Comparison of ENCODE assay signal across 18 cellular contexts in genomic region chr1:64829411-64830033, GRCh38.
DNase-seq lines count a peak whose midpoint lies in the region; ATAC-seq and TF ChIP-seq lines count a peak whose summit lies in the region.
"Had no signal": no experiment of that assay in that cellular context is flagged by ENCODE, and none has a peak within 500 bp of the region (broad histone marks: within the 10 kb centered on the region; RNA-seq: fewer than 3 reads in every experiment).

No MANE protein-coding gene starts in this region.

- no peak for DNase-seq in activated CD4-positive, alpha-beta T cell treated with anti-CD3 and anti-CD28 coated beads, Interleukin-2, amount 10 ng/mL, durations not matched to agents 7 days and 5 days
- DNase-seq in activated CD4-positive, alpha-beta T cell treated with anti-CD3 and anti-CD28 coated beads, Interleukin-2, amount 50 U/mL, for 48 hours: no peak
- no peak for DNase-seq in naive thymus-derived CD8-positive, alpha-beta T cell
- no peak for DNase-seq in GF-D8 (lab: John Stamatoyannopoulos, UW)
- DNase-seq: mucosa of descending colon, NCI-H187 treated with DMSO at 0.1 percent for 48 hours, NCI-H526, upper lobe of right lung had no signal

- H3K27me3 ChIP-seq in Loucy (ENCODE audit: insufficient read depth, low read length, poor library complexity, severe bottlenecking) (no peaks in the 10 kb centered on the region), ectodermal cell (ENCODE audit: control insufficient read depth, insufficient read depth, low read length, poor library complexity, severe bottlenecking) (no peaks in the 10 kb centered on the region)
- H3K27me3 ChIP-seq: ascending aorta, upper lobe of right lung had no signal

- H3K9me3 Mint-ChIP-seq in activated CD4-positive, alpha-beta T cell treated with anti-CD3 and anti-CD28 coated beads, Interleukin-2, amount 10 ng/mL, durations not matched to agents 7 days and 5 days: no peaks in the 10 kb centered on the region
- H3K9me3 Mint-ChIP-seq in naive thymus-derived CD8-positive, alpha-beta T cell: no peaks in the 10 kb centered on the region

- H3K9me3 ChIP-seq in Loucy (ENCODE audit: insufficient read depth, low read depth, low read length): no peaks in the 10 kb centered on the region
- no peaks in the 10 kb centered on the region for H3K9me3 ChIP-seq in ectodermal cell (ENCODE audit: control insufficient read depth, low read length)
- H3K9me3 ChIP-seq: A549, ascending aorta, HAP-1, mucosa of descending colon, upper lobe of right lung had no signal

- peaks cover 37% of the 10 kb centered on the region for H3K36me3 ChIP-seq in Loucy (ENCODE audit: insufficient read depth, low read length)
- H3K36me3 ChIP-seq in ectodermal cell (ENCODE audit: control insufficient read depth, insufficient read depth, low read length): peaks cover 4% of the 10 kb centered on the region

- H3K4me2 ChIP-seq in Loucy (ENCODE audit: low read depth, low read length, poor library complexity, severe bottlenecking): peak overlapping the region; percentile 16
- H3K4me2 ChIP-seq: A549 had no signal

- no peak overlapping the region for H2AFZ ChIP-seq in Loucy (ENCODE audit: low read length)
- H2AFZ ChIP-seq: parathyroid adenoma had no signal

- H4K20me1 ChIP-seq in Loucy (ENCODE audit: insufficient read depth, low read length, poor library complexity, severe bottlenecking): no peaks in the 10 kb centered on the region

- H3K36me3 Mint-ChIP-seq in activated CD4-positive, alpha-beta T cell treated with anti-CD3 and anti-CD28 coated beads, Interleukin-2, amount 10 ng/mL, durations not matched to agents 7 days and 5 days (ENCODE audit: low read depth): peaks cover 31% of the 10 kb centered on the region
- H3K36me3 Mint-ChIP-seq in naive thymus-derived CD8-positive, alpha-beta T cell: peaks cover 0 to 30% (median 4%) of the 10 kb centered on the region in 3 donors

- no peak for TF ChIP-seq CTCF in Loucy (conservative IDR thresholded peaks at IDR 0.05; ENCODE audit: low read length)

- peak; percentile 37 to 51 for ATAC-seq in naive thymus-derived CD8-positive, alpha-beta T cell
- ATAC-seq in GM19328 (IDR thresholded peaks at IDR 0.05; ENCODE audit: unreplicated experiment): no peak
- no peak for ATAC-seq in HG03571 (IDR thresholded peaks at IDR 0.05; ENCODE audit: unreplicated experiment)
- ATAC-seq: A549, GM12878, Panc1, upper lobe of right lung had no signal

- no peaks in the 10 kb centered on the region for H3K9me2 ChIP-seq in Loucy (replicated peaks; ENCODE audit: low read depth, low read length)

- no peak overlapping the region for H3K4me3 Mint-ChIP-seq in activated CD4-positive, alpha-beta T cell treated with anti-CD3 and anti-CD28 coated beads, Interleukin-2, amount 10 ng/mL, durations not matched to agents 7 days and 5 days
- H3K4me3 Mint-ChIP-seq in naive thymus-derived CD8-positive, alpha-beta T cell: peak overlapping the region in 4 of 10 donors; percentile 7 to 25 (median 19)

- CTCF ChIA-PET in activated CD4-positive, alpha-beta T cell treated with anti-CD3 and anti-CD28 coated beads, Interleukin-2, amount 10 ng/mL, durations not matched to agents 7 days and 5 days (lab: Charles Lee): interaction anchor here (0.9 to 1.7 kb wide), 2 partner anchors 10 to 16 kb away, joined by 3 to 5 read pairs; no protein-coding TSS in a partner anchor

- H3F3A ChIP-seq in Loucy (ENCODE audit: low read depth): 0 out of 2 replicates have a peak, but pooled peaks cover 6% of the 10 kb centered on the region

- no peak overlapping the region for H3K4me3 ChIP-seq in Loucy (ENCODE audit: low read length, poor library complexity, severe bottlenecking)
- H3K4me3 ChIP-seq in ectodermal cell (ENCODE audit: insufficient read depth, low read depth, low read length): no peak overlapping the region
- H3K4me3 ChIP-seq: A549, ascending aorta, GM12878, HAP-1, mucosa of descending colon, upper lobe of right lung had no signal

- peaks cover 41% of the 10 kb centered on the region for H3K4me1 Mint-ChIP-seq in activated CD4-positive, alpha-beta T cell treated with anti-CD3 and anti-CD28 coated beads, Interleukin-2, amount 10 ng/mL, durations not matched to agents 7 days and 5 days
- peaks cover 20 to 41% (median 35%) of the 10 kb centered on the region in 4 donors for H3K4me1 Mint-ChIP-seq in naive thymus-derived CD8-positive, alpha-beta T cell

- H3K4me1 ChIP-seq in Loucy (ENCODE audit: insufficient read depth, low read length, poor library complexity, severe bottlenecking): peaks cover 12% of the 10 kb centered on the region
- H3K4me1 ChIP-seq in ectodermal cell (ENCODE audit: control insufficient read depth, insufficient read depth, low read length): peaks cover 23% of the 10 kb centered on the region
- H3K4me1 ChIP-seq: ascending aorta, parathyroid adenoma, upper lobe of right lung had no signal

- POLR2A ChIA-PET in activated CD4-positive, alpha-beta T cell treated with anti-CD3 and anti-CD28 coated beads, Interleukin-2, amount 10 ng/mL, durations not matched to agents 7 days and 5 days (lab: Charles Lee): no interaction called here
- POLR2A ChIA-PET in naive thymus-derived CD8-positive, alpha-beta T cell (lab: Charles Lee): no interaction called here

- H3K27ac ChIP-seq in ectodermal cell (ENCODE audit: insufficient read depth, low read depth, low read length, poor library complexity, severe bottlenecking): peak overlapping the region; percentile 59
- H3K27ac ChIP-seq: A549, ascending aorta, parathyroid adenoma, upper lobe of right lung had no signal

- no peaks in the 10 kb centered on the region for H3K27me3 Mint-ChIP-seq in activated CD4-positive, alpha-beta T cell treated with anti-CD3 and anti-CD28 coated beads, Interleukin-2, amount 10 ng/mL, durations not matched to agents 7 days and 5 days
- no peaks in the 10 kb centered on the region for H3K27me3 Mint-ChIP-seq in naive thymus-derived CD8-positive, alpha-beta T cell

- H3K9ac ChIP-seq in Loucy (ENCODE audit: low read depth, low read length, poor library complexity, severe bottlenecking): peak overlapping the region; percentile 8
- H3K9ac ChIP-seq: parathyroid adenoma had no signal

- no peaks in the 10 kb centered on the region for H3K79me2 ChIP-seq in Loucy (ENCODE audit: insufficient read depth, low read length)
- H3K79me2 ChIP-seq: parathyroid adenoma had no signal

- H3K27ac Mint-ChIP-seq in activated CD4-positive, alpha-beta T cell treated with anti-CD3 and anti-CD28 coated beads, Interleukin-2, amount 10 ng/mL, durations not matched to agents 7 days and 5 days: peak overlapping the region; percentile 73
- peak overlapping the region; percentile 23 to 85 (median 64) for H3K27ac Mint-ChIP-seq in naive thymus-derived CD8-positive, alpha-beta T cell

- 57 to 60% methylated on average over 9 of the region's 9 CpGs for WGBS in ectodermal cell, 2 experiments

Comparison
In these comparisons a context has a peak if more than half of its experiments do, and no peak if none do; other contexts are left out.
1. ATAC-seq: peak in naive thymus-derived CD8-positive, alpha-beta T cell (2 of 2); none in GM19328 (single experiment) and HG03571 (single experiment).